22 cellular contexts compared by ENCODE assay signal in genomic region chr16:51507286-51507685, GRCh38.
"Had no signal": no experiment of that assay in that cellular context is flagged by ENCODE, and none has a peak within 500 bp of the region (broad histone marks: within the 10 kb centered on the region; RNA-seq: fewer than 3 reads in every experiment).

No MANE protein-coding gene starts in this region.

- H3K4me3 ChIP-seq: coronary artery, dorsolateral prefrontal cortex, esophagus muscularis mucosa, gastroesophageal sphincter, heart left ventricle, hepatocyte, left lung, lower lobe of right lung, mucosa of descending colon had no signal

- ATAC-seq: foreskin keratinocyte, gastroesophageal sphincter, heart left ventricle, left colon, left lung, left ventricle myocardium superior, lower lobe of right lung, mucosa of descending colon had no signal

- H3K27me3 ChIP-seq: dorsolateral prefrontal cortex, esophagus muscularis mucosa, foreskin keratinocyte, gastroesophageal sphincter, heart left ventricle, hepatocyte, left lung had no signal

- H3K4me1 ChIP-seq: esophagus muscularis mucosa, foreskin keratinocyte, gastroesophageal sphincter, heart left ventricle, left lung, lower lobe of right lung had no signal

- H3K36me3 ChIP-seq: esophagus muscularis mucosa, gastroesophageal sphincter, heart left ventricle, left lung, lower lobe of right lung had no signal

- H3K9me3 ChIP-seq: esophagus muscularis mucosa had no signal

- H3K27ac ChIP-seq: coronary artery, dorsolateral prefrontal cortex, esophagus muscularis mucosa, foreskin keratinocyte, gastroesophageal sphincter, heart left ventricle, hepatocyte, left lung, lower lobe of right lung had no signal

- DNase-seq: dermis blood vessel endothelial cell; dorsolateral prefrontal cortex; effector CD4-positive, alpha-beta T cell; effector memory CD4-positive, alpha-beta T cell; foreskin keratinocyte; heart left ventricle; hypothalamus; immature natural killer cell; islet precursor cell; kidney; kidney glomerular epithelial cell; left colon; left lung; left ventricle myocardium superior; lower lobe of right lung; mesenchymal stem cell; mucosa of descending colon; naive B cell had no signal
